In genomic region chr7:76285604-76286374, GRCh38 we compare ENCODE assay signal across 1 cellular context.
TF ChIP-seq lines count a peak whose summit lies in the region.

No MANE protein-coding gene starts in this region.

TF ChIP-seq in H1, 55 proteins besides CTCF, POLR2A, EP300 and RAD21:
- no peak for TF ChIP-seq BACH1 (IDR thresholded peaks at IDR 0.05; ENCODE audit: low read length)
- TF ChIP-seq CHD1 (IDR thresholded peaks at IDR 0.05; ENCODE audit: low read depth, low read length): no peak
